8 cellular contexts compared by ENCODE assay signal in genomic region chrX:115650916-115651315, GRCh38.
A peak's percentile ranks its signal among the peaks of the same experiment; 100 is the strongest.
DNase-seq lines count a peak whose midpoint lies in the region; TF ChIP-seq lines count a peak whose summit lies in the region.

No MANE protein-coding gene starts in this region.

- no peaks in the 10 kb centered on the region for H3K9me3 ChIP-seq in adipocyte (ENCODE audit: control insufficient read depth, low read length)
- H3K9me3 ChIP-seq in iPS-20b (ENCODE audit: insufficient read depth, low read depth, low read length) = no peaks in the 10 kb centered on the region
- no peaks in the 10 kb centered on the region for H3K9me3 ChIP-seq in tibial nerve

- no peak for TF ChIP-seq POLR2A in tibial nerve (IDR thresholded peaks at IDR 0.05)

- DNase-seq in SIG-M5 treated with dmso at 0.1 percent for 504 hours (lab: John Stamatoyannopoulos, UW; ENCODE audit: unreplicated experiment) = peak; percentile 14
- no peak for DNase-seq in SIG-M5 (lab: John Stamatoyannopoulos, UW)
- DNase-seq in HEK293T (ENCODE audit: extremely low spot score) = peak; percentile 60
- peak; percentile 45 for DNase-seq in NCI-H2081 treated with DMSO at 0.1 percent for 48 hours (lab: John Stamatoyannopoulos, UW)
- peak; percentile 80 for DNase-seq in adipocyte (ENCODE audit: low read depth)
- peak in 1 of 2 donors; percentile 27 for DNase-seq in tibial nerve (ENCODE audit: low spot score in 2 of 2)
- no peak for DNase-seq in NCI-H2029 treated with DMSO at 0.1 percent for 48 hours (lab: John Stamatoyannopoulos, UW)

- H3K9ac ChIP-seq in adipocyte (ENCODE audit: low read length) = no peak overlapping the region
- H3K9ac ChIP-seq in iPS-20b (ENCODE audit: low read depth, low read length) = peak overlapping the region; percentile 79; the same call in 1 of the 2 replicates

- peaks cover 7% of the 10 kb centered on the region for H3K27me3 ChIP-seq in adipocyte (replicated peaks; ENCODE audit: control insufficient read depth, insufficient read depth, low read length)
- no peaks in the 10 kb centered on the region for H3K27me3 ChIP-seq in iPS-20b (ENCODE audit: insufficient read depth, low read length)
- H3K27me3 ChIP-seq in tibial nerve = peaks cover 0 to 18% of the 10 kb centered on the region in 2 donors

- H3K4me1 ChIP-seq in adipocyte (ENCODE audit: control insufficient read depth, insufficient read depth, low read length) = peaks cover 3% of the 10 kb centered on the region
- peaks cover 10% of the 10 kb centered on the region; the same call in 1 of the 2 replicates for H3K4me1 ChIP-seq in iPS-20b (ENCODE audit: insufficient read depth, low read length)
- H3K4me1 ChIP-seq in tibial nerve = peaks cover 0 to 4% (median 0%) of the 10 kb centered on the region in 4 donors

- H3K27ac ChIP-seq in iPS-20b (ENCODE audit: low read length) = peak overlapping the region; percentile 81
- H3K27ac ChIP-seq in tibial nerve = no peak overlapping the region

- H3K36me3 ChIP-seq in adipocyte (ENCODE audit: control insufficient read depth, insufficient read depth, low read length, severe bottlenecking) = peaks cover 34% of the 10 kb centered on the region
- H3K36me3 ChIP-seq in iPS-20b (ENCODE audit: insufficient read depth, low read depth, low read length) = peaks cover 41% of the 10 kb centered on the region
- H3K36me3 ChIP-seq in tibial nerve = peaks cover 0 to 21% (median 0%) of the 10 kb centered on the region in 3 donors

- TF ChIP-seq CTCF in tibial nerve (IDR thresholded peaks at IDR 0.05) = peak; percentile 36 to 65 (median 57)

- 0% methylated on average over 2 of the region's 2 CpGs for WGBS in tibial nerve, 2 donors

- CTCF ChIA-PET in HEK293T (lab: Yijun Ruan, JAX) = interaction anchor here (1.3 kb wide), 1 partner anchor 40 kb away, joined by 4 read pairs; no protein-coding TSS in a partner anchor

- POLR2A ChIA-PET in HEK293T (lab: Yijun Ruan, JAX) = no interaction called here

- no peak for TF ChIP-seq EP300 in tibial nerve (IDR thresholded peaks at IDR 0.05)

- H3K4me3 ChIP-seq in adipocyte (ENCODE audit: low read length) = no peak overlapping the region
- H3K4me3 ChIP-seq in iPS-20b (ENCODE audit: low read length) = peak overlapping the region; percentile 38; the same call in 1 of the 2 replicates
- H3K4me3 ChIP-seq in tibial nerve = no peak overlapping the region

TF ChIP-seq in HEK293T, 16 proteins besides CTCF, POLR2A, EP300 and RAD21:
- TF ChIP-seq FOXK2 (IDR thresholded peaks at IDR 0.05) = no peak; the same call in 1 of the 2 replicates
- no peak for TF ChIP-seq PKNOX1 (IDR thresholded peaks at IDR 0.05)
- no peak for TF ChIP-seq BHLHE40 (IDR thresholded peaks at IDR 0.05; ENCODE audit: borderline replicate concordance)
- TF ChIP-seq TARDBP (IDR thresholded peaks at IDR 0.05) = no peak
- TF ChIP-seq CTBP1 (IDR thresholded peaks at IDR 0.05; ENCODE audit: borderline replicate concordance) = no peak
- no peak for TF ChIP-seq FOXA1 (IDR thresholded peaks at IDR 0.05)
- no peak for TF ChIP-seq ZNF384 (IDR thresholded peaks at IDR 0.05)
- TF ChIP-seq LEF1 (IDR thresholded peaks at IDR 0.05; ENCODE audit: borderline replicate concordance) = no peak
- no peak for TF ChIP-seq ARNT (IDR thresholded peaks at IDR 0.05)
- no peak for TF ChIP-seq HDGF (IDR thresholded peaks at IDR 0.05; ENCODE audit: borderline replicate concordance)
- TF ChIP-seq SUZ12 (IDR thresholded peaks at IDR 0.05) = no peak
- TF ChIP-seq ELF4 (IDR thresholded peaks at IDR 0.05) = no peak
- no peak for TF ChIP-seq FOXM1 (IDR thresholded peaks at IDR 0.05; ENCODE audit: borderline replicate concordance)
TF ChIP-seq in HEK293T: peak in this region for 0.

Comparison
In these comparisons a context has a peak if more than half of its experiments do, and no peak if none do; other contexts are left out.
1. DNase-seq: peak in SIG-M5 treated with dmso at 0.1 percent for 504 hours (single experiment), HEK293T (single experiment), NCI-H2081 treated with DMSO at 0.1 percent for 48 hours (single experiment) and adipocyte (single experiment); none in SIG-M5 (single experiment) and NCI-H2029 treated with DMSO at 0.1 percent for 48 hours (single experiment).